ENCODE assay signal across 11 cellular contexts in the genomic region with DNA sequence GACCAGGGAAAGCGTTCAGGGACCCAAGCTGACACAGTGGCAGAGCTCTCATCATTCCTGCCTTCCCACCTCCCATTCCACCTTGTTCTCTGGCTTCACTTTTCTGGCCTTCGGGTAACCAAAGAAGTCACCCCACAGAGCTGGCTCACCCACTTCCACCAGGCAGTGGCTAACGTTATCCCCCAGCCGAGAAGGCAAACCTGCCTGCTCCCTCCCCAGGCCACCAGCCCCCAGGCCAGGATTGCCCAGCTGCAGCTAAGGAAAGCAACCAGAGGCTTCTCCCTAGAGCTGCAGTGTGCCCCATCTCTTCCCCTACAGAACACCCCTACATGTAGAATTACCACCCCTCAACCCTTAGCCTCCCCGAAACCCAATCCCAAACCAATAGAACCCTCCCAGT. TPM values are rescaled to one million over a fixed set of nuclear protein-coding genes. Genes with fewer than 3 reads are reported as not detected.
DNase-seq lines count a peak whose midpoint lies in the region; ATAC-seq and FAIRE-seq lines count a peak whose summit lies in the region.
"Had no signal": no experiment of that assay in that cellular context is flagged by ENCODE, and none has a peak within 500 bp of the region (broad histone marks: within the 10 kb centered on the region; RNA-seq: fewer than 3 reads in every experiment).

No MANE protein-coding gene starts in this region.

- ATAC-seq in memory B cell (ENCODE audit: low read depth) (no peak), HG03045 (IDR thresholded peaks at IDR 0.05; ENCODE audit: unreplicated experiment) (no peak), GM19328 (IDR thresholded peaks at IDR 0.05; ENCODE audit: unreplicated experiment) (no peak)

- H3K4me3 Mint-ChIP-seq in activated naive CD4-positive, alpha-beta T cell treated with anti-CD3 and anti-CD28 coated beads, Interleukin-2, amount 50 U/mL, for 24 hours = peak overlapping the region; percentile 74
- H3K4me3 Mint-ChIP-seq in activated naive CD8-positive, alpha-beta T cell treated with anti-CD3 and anti-CD28 coated beads for 36 hours = peak overlapping the region; percentile 62
- H3K4me3 Mint-ChIP-seq in memory B cell = peak overlapping the region; percentile 37

- no peak for FAIRE-seq in frontal cortex (lab: Jason Lieb, UNC)
- FAIRE-seq: islet of Langerhans had no signal

- no peaks in the 10 kb centered on the region for H3K27me3 Mint-ChIP-seq in activated naive CD4-positive, alpha-beta T cell treated with anti-CD3 and anti-CD28 coated beads, Interleukin-2, amount 50 U/mL, for 24 hours
- no peaks in the 10 kb centered on the region for H3K27me3 Mint-ChIP-seq in activated naive CD8-positive, alpha-beta T cell treated with anti-CD3 and anti-CD28 coated beads for 36 hours
- no peaks in the 10 kb centered on the region for H3K27me3 Mint-ChIP-seq in memory B cell

- H3K27ac Mint-ChIP-seq in activated naive CD4-positive, alpha-beta T cell treated with anti-CD3 and anti-CD28 coated beads, Interleukin-2, amount 50 U/mL, for 24 hours = peak overlapping the region; percentile 84
- peak overlapping the region; percentile 81 for H3K27ac Mint-ChIP-seq in activated naive CD8-positive, alpha-beta T cell treated with anti-CD3 and anti-CD28 coated beads for 36 hours
- H3K27ac Mint-ChIP-seq in memory B cell = peak overlapping the region; percentile 89

- peaks cover 98% of the 10 kb centered on the region for H3K4me1 Mint-ChIP-seq in activated naive CD4-positive, alpha-beta T cell treated with anti-CD3 and anti-CD28 coated beads, Interleukin-2, amount 50 U/mL, for 24 hours
- H3K4me1 Mint-ChIP-seq in activated naive CD8-positive, alpha-beta T cell treated with anti-CD3 and anti-CD28 coated beads for 36 hours = peaks cover 91% of the 10 kb centered on the region
- peaks cover 65% of the 10 kb centered on the region for H3K4me1 Mint-ChIP-seq in memory B cell

- H3K9me3 Mint-ChIP-seq in activated naive CD4-positive, alpha-beta T cell treated with anti-CD3 and anti-CD28 coated beads, Interleukin-2, amount 50 U/mL, for 24 hours = no peaks in the 10 kb centered on the region
- H3K9me3 Mint-ChIP-seq in activated naive CD8-positive, alpha-beta T cell treated with anti-CD3 and anti-CD28 coated beads for 36 hours = no peaks in the 10 kb centered on the region
- no peaks in the 10 kb centered on the region for H3K9me3 Mint-ChIP-seq in memory B cell

- DNase-seq in activated naive CD4-positive, alpha-beta T cell treated with anti-CD3 and anti-CD28 coated beads, Interleukin-2, amount 50 U/mL, for 16 hours = no peak
- DNase-seq in activated naive CD8-positive, alpha-beta T cell treated with anti-CD3 and anti-CD28 coated beads for 36 hours = no peak
- DNase-seq in memory B cell (ENCODE audit: low spot score in 2 of 2) = no peak
- no peak for DNase-seq in frontal cortex (ENCODE audit: low spot score in 2 of 2)
- no peak for DNase-seq in AML-193 (lab: John Stamatoyannopoulos, UW)
- DNase-seq: GF-D8; stimulated activated CD4-positive, alpha-beta T cell treated with anti-CD3 and anti-CD28 coated beads, Interleukin-12 subunit alpha, Interleukin-12 subunit beta, amount 100 ng/mL, for 4 hours had no signal

- H3K36me3 Mint-ChIP-seq in activated naive CD4-positive, alpha-beta T cell treated with anti-CD3 and anti-CD28 coated beads, Interleukin-2, amount 50 U/mL, for 24 hours = peaks cover 3% of the 10 kb centered on the region
- H3K36me3 Mint-ChIP-seq in activated naive CD8-positive, alpha-beta T cell treated with anti-CD3 and anti-CD28 coated beads for 36 hours = peaks cover 22% of the 10 kb centered on the region
- H3K36me3 Mint-ChIP-seq in memory B cell = peaks cover 7% of the 10 kb centered on the region

RNA-seq across cellular contexts. Expression of a gene that starts 22.2 kb away (rescaled TPM):
- 10 to 100 TPM; 55.1 to 56.7 TPM for total RNA-seq in activated naive CD8-positive, alpha-beta T cell treated with anti-CD3 and anti-CD28 coated beads for 36 hours
- total RNA-seq in frontal cortex = 22.4 TPM
